ENCODE assay signal across 1 cellular context in genomic region chr9:130426883-130427282, GRCh38.
TF ChIP-seq lines count a peak whose summit lies in the region.

No MANE protein-coding gene starts in this region.

TF ChIP-seq in IMR-90, 13 proteins besides CTCF, POLR2A, EP300 and RAD21 (continued from another document):
- TF ChIP-seq MAFK (IDR thresholded peaks at IDR 0.05; ENCODE audit: low read depth, low read length) = no peak
